In the genomic region with DNA sequence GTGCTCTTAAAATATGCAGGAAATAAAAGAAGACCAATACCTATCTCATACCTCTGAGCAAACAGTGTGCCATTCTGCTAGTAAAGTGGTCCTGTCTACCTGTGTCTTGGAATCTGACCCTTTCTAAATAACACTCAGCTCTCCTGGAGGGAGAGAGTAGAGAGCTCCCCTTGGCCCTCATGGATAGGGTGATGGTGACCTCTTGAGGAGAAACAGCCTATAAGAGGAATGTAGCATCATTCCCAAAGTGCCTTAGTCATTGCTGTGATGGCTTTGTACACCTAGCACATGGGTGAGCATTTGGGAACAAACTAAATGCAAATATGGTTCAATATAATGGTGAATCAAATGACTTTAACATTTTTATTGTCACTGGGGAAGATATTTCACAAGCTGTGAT, we compare ENCODE assay signal across 1 cellular context.
TF ChIP-seq lines count a peak whose summit lies in the region.

No MANE protein-coding gene starts in this region.

TF ChIP-seq in WTC11, 78 proteins besides CTCF, POLR2A, EP300 and RAD21 (continued from another document):
- TF ChIP-seq ZNF281 (CRISPR knock-in tag; IDR thresholded peaks at IDR 0.05) (no peak), GTF2I (CRISPR knock-in tag; conservative IDR thresholded peaks at IDR 0.05) (no peak), ERG (CRISPR knock-in tag; IDR thresholded peaks at IDR 0.05) (no peak), MLX (CRISPR knock-in tag; IDR thresholded peaks at IDR 0.05) (no peak), ARID4B (CRISPR knock-in tag; IDR thresholded peaks at IDR 0.05; ENCODE audit: borderline replicate concordance) (no peak), NFYB (CRISPR knock-in tag; conservative IDR thresholded peaks at IDR 0.05; ENCODE audit: low read depth) (no peak), OVOL2 (CRISPR knock-in tag; IDR thresholded peaks at IDR 0.05; ENCODE audit: borderline replicate concordance) (no peak), PRRX2 (CRISPR knock-in tag; IDR thresholded peaks at IDR 0.05) (no peak), SP1 (CRISPR knock-in tag; conservative IDR thresholded peaks at IDR 0.05) (no peak), JUN (CRISPR knock-in tag; IDR thresholded peaks at IDR 0.05) (no peak), ZNF121 (CRISPR knock-in tag; IDR thresholded peaks at IDR 0.05) (no peak), ZNF423 (CRISPR knock-in tag; IDR thresholded peaks at IDR 0.05) (no peak), CBFB (CRISPR knock-in tag; IDR thresholded peaks at IDR 0.05; ENCODE audit: low read depth) (no peak)
- TF ChIP-seq, protein P1, sequence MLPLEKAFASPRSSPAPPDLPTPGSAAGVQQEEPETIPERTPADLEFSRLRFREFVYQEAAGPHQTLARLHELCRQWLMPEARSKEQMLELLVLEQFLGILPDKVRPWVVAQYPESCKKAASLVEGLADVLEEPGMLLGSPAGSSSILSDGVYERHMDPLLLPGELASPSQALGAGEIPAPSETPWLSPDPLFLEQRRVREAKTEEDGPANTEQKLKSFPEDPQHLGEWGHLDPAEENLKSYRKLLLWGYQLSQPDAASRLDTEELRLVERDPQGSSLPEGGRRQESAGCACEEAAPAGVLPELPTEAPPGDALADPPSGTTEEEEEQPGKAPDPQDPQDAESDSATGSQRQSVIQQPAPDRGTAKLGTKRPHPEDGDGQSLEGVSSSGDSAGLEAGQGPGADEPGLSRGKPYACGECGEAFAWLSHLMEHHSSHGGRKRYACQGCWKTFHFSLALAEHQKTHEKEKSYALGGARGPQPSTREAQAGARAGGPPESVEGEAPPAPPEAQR (CRISPR knock-in tag; IDR thresholded peaks at IDR 0.05), result no peak
- TF ChIP-seq, protein P2, sequence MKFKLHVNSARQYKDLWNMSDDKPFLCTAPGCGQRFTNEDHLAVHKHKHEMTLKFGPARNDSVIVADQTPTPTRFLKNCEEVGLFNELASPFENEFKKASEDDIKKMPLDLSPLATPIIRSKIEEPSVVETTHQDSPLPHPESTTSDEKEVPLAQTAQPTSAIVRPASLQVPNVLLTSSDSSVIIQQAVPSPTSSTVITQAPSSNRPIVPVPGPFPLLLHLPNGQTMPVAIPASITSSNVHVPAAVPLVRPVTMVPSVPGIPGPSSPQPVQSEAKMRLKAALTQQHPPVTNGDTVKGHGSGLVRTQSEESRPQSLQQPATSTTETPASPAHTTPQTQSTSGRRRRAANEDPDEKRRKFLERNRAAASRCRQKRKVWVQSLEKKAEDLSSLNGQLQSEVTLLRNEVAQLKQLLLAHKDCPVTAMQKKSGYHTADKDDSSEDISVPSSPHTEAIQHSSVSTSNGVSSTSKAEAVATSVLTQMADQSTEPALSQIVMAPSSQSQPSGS (CRISPR knock-in tag; IDR thresholded peaks at IDR 0.05; ENCODE audit: borderline replicate concordance, low read depth), result no peak
TF ChIP-seq in WTC11: peak in this region for 0.
